8 cellular contexts compared by ENCODE assay signal in genomic region chr16:66961065-66961744, GRCh38. TPM values are rescaled to one million over a fixed set of nuclear protein-coding genes. Genes with fewer than 3 reads are reported as not detected.
DNase-seq lines count a peak whose midpoint lies in the region; ATAC-seq and TF ChIP-seq lines count a peak whose summit lies in the region.

TSS of gene CES3 (plus strand) at chr16:66961266. CDS start at chr16:66961308, 42 bp downstream.

- CTCF ChIA-PET in AG04450 (lab: Charles Lee) = interaction anchor here (0.5 to 2.4 kb wide), 22 partner anchors 8 to 236 kb away, joined by 3 to 17 read pairs (median 4); no protein-coding TSS in a partner anchor

- H3K9me3 Mint-ChIP-seq in naive thymus-derived CD8-positive, alpha-beta T cell = no peaks in the 10 kb centered on the region

- intact Hi-C loops in tibial artery (cut with DNase I; ENCODE audit: low total_unique reads) = no loop called here

- H3K4me3 ChIP-seq in AG04450 (ENCODE audit: low read depth, low read length) (no peak within 1 kb of the TSS), tibial artery (no peak within 1 kb of the TSS)

- peak within 1 kb of the TSS in 3 of 10 donors; percentile 52 to 80 (median 77) for H3K27ac Mint-ChIP-seq in naive thymus-derived CD8-positive, alpha-beta T cell

- no peak within 1 kb of the TSS for H3K4me3 Mint-ChIP-seq in naive thymus-derived CD8-positive, alpha-beta T cell

- DNase-seq in AG04450 (ENCODE audit: low read depth, low spot score) (peak; percentile 20), NCI-H69 (lab: John Stamatoyannopoulos, UW) (peak; percentile 79), tibial artery (peak in 1 of 2 donors; percentile 38)
- peak; percentile 75 to 81 for DNase-seq in activated CD4-positive, alpha-beta T cell treated with anti-CD3 and anti-CD28 coated beads, Interleukin-2, amount 50 U/mL, for 48 hours
- peak in 8 of 10 donors; percentile 16 to 40 (median 24) for DNase-seq in naive thymus-derived CD8-positive, alpha-beta T cell

- no peak within 1 kb of the TSS for H3K27ac ChIP-seq in AG04450 (ENCODE audit: low read depth, low read length)
- no peak within 1 kb of the TSS for H3K27ac ChIP-seq in tibial artery

- H3K27me3 ChIP-seq in AG04450 (ENCODE audit: control insufficient read depth, insufficient read depth, low read length) (peaks cover 29% of the 10 kb centered on the region), tibial artery (peaks cover 0 to 8% of the 10 kb centered on the region in 2 donors)

- POLR2A ChIA-PET in AG04450 (lab: Yijun Ruan, JAX) = no interaction called here
- POLR2A ChIA-PET in naive thymus-derived CD8-positive, alpha-beta T cell (lab: Charles Lee) = no interaction called here

- H3K36me3 ChIP-seq in tibial artery = no peaks in the 10 kb centered on the region

- H3K4me1 ChIP-seq in tibial artery = no peaks in the 10 kb centered on the region

- peak; percentile 75 for ATAC-seq in GM18498 (IDR thresholded peaks at IDR 0.05; ENCODE audit: unreplicated experiment)
- peak; percentile 77 for ATAC-seq in HG03342 (IDR thresholded peaks at IDR 0.05; ENCODE audit: unreplicated experiment)
- peak; percentile 73 for ATAC-seq in esophagus mucosa
- ATAC-seq in naive thymus-derived CD8-positive, alpha-beta T cell = peak; percentile 85 to 95

- H3K4me1 Mint-ChIP-seq in naive thymus-derived CD8-positive, alpha-beta T cell = peaks cover 10 to 25% (median 13%) of the 10 kb centered on the region in 4 donors

- TF ChIP-seq CTCF in AG04450 (IDR thresholded peaks at IDR 0.05; ENCODE audit: low read depth, low read length) (peak; percentile 80), tibial artery (IDR thresholded peaks at IDR 0.05) (peak; percentile 27 to 43)

- H3K36me3 Mint-ChIP-seq in naive thymus-derived CD8-positive, alpha-beta T cell = no peaks in the 10 kb centered on the region

- H3K9me3 ChIP-seq in AG04450 (ENCODE audit: control insufficient read depth, insufficient read depth, low read length) = no peaks in the 10 kb centered on the region
- H3K9me3 ChIP-seq in tibial artery = no peaks in the 10 kb centered on the region

- peaks cover 2 to 12% (median 7%) of the 10 kb centered on the region in 5 donors for H3K27me3 Mint-ChIP-seq in naive thymus-derived CD8-positive, alpha-beta T cell

RNA-seq across cellular contexts. Expression of gene CES3, which starts in this region (rescaled TPM):
- 0.06 and 0.12 TPM in 2 replicates for polyA plus RNA-seq in AG04450 (2011; rRNA removed)
- polyA minus RNA-seq in AG04450 (2011; rRNA and poly(A)+ RNA removed) = 0.05 TPM in 1 of 2 replicates, not detected in the other
- 1.1 TPM for total RNA-seq in esophagus mucosa
- total RNA-seq in naive thymus-derived CD8-positive, alpha-beta T cell = under 1 TPM; 0.10 to 0.16 TPM
- polyA plus RNA-seq in naive thymus-derived CD8-positive, alpha-beta T cell = not detected

Comparison
In these comparisons a context has a peak if more than half of its experiments do, and no peak if none do; other contexts are left out.
1. Peak in DNase-seq in AG04450; RNA of the gene not detected or under 1 TPM.
2. Peak in DNase-seq and ATAC-seq in naive thymus-derived CD8-positive, alpha-beta T cell; RNA of the gene not detected or under 1 TPM.